ENCODE assay signal across 17 cellular contexts in genomic region chr19:41424335-41425173, GRCh38. TPM values are rescaled to one million over a fixed set of nuclear protein-coding genes. Genes with fewer than 3 reads are reported as not detected.
DNase-seq lines count a peak whose midpoint lies in the region; ATAC-seq and TF ChIP-seq lines count a peak whose summit lies in the region.
"Had no signal": no experiment of that assay in that cellular context is flagged by ENCODE, and none has a peak within 500 bp of the region (broad histone marks: within the 10 kb centered on the region; RNA-seq: fewer than 3 reads in every experiment).

No MANE protein-coding gene starts in this region.

- H3K9me3 Mint-ChIP-seq in natural killer cell treated with Interleukin-12 subunit alpha and Interleukin-12 subunit beta and Interleukin-15 and Interleukin-18, amount 100 ng/mL, for 72 hours = no peaks in the 10 kb centered on the region
- H3K9me3 Mint-ChIP-seq in natural killer cell = no peaks in the 10 kb centered on the region
- H3K9me3 Mint-ChIP-seq: activated T-helper 17 cell treated with anti-CD3 and anti-CD28 coated beads, Interleukin-2, amount 50 U/mL, for 72 hours; naive B cell had no signal

- TF ChIP-seq CTCF in natural killer cell (IDR thresholded peaks at IDR 0.05) (no peak), lower lobe of right lung (IDR thresholded peaks at IDR 0.05) (no peak)

- H3K27me3 ChIP-seq in lower lobe of right lung (ENCODE audit: low read depth) = no peaks in the 10 kb centered on the region

- intact Hi-C loops in natural killer cell (cut with micrococcal nuclease) (no loop called here), lower lobe of right lung (cut with DNase I) (no loop called here)

- peaks cover 19 to 28% of the 10 kb centered on the region in 2 donors for H3K4me1 Mint-ChIP-seq in natural killer cell treated with Interleukin-12 subunit alpha and Interleukin-12 subunit beta and Interleukin-15 and Interleukin-18, amount 100 ng/mL, for 72 hours (ENCODE audit: low read depth in 2 of 2)
- H3K4me1 Mint-ChIP-seq in natural killer cell = peaks cover 10 to 33% of the 10 kb centered on the region in 2 donors

- H3K36me3 ChIP-seq in lower lobe of right lung = peaks cover 64% of the 10 kb centered on the region

- ATAC-seq in natural killer cell treated with Interleukin-12 subunit alpha and Interleukin-12 subunit beta and Interleukin-15 and Interleukin-18, amount 100 ng/mL, for 72 hours = no peak
- no peak for ATAC-seq in natural killer cell
- ATAC-seq in lower lobe of right lung = peak; percentile 2 to 15
- no peak for ATAC-seq in HG02588 (IDR thresholded peaks at IDR 0.05; ENCODE audit: unreplicated experiment)
- ATAC-seq: activated T-helper 17 cell treated with anti-CD3 and anti-CD28 coated beads, Interleukin-2, amount 50 U/mL, for 72 hours; left lobe of liver; psoas muscle had no signal

- H3K27me3 Mint-ChIP-seq in natural killer cell treated with Interleukin-12 subunit alpha and Interleukin-12 subunit beta and Interleukin-15 and Interleukin-18, amount 100 ng/mL, for 72 hours = no peaks in the 10 kb centered on the region
- H3K27me3 Mint-ChIP-seq in natural killer cell (ENCODE audit: low read depth in 2 of 2) = no peaks in the 10 kb centered on the region
- H3K27me3 Mint-ChIP-seq: activated T-helper 17 cell treated with anti-CD3 and anti-CD28 coated beads, Interleukin-2, amount 50 U/mL, for 72 hours; naive B cell had no signal

- peak overlapping the region in 1 of 2 donors; percentile 61 for H3K27ac Mint-ChIP-seq in natural killer cell treated with Interleukin-12 subunit alpha and Interleukin-12 subunit beta and Interleukin-15 and Interleukin-18, amount 100 ng/mL, for 72 hours
- H3K27ac Mint-ChIP-seq in natural killer cell = peak overlapping the region in 1 of 2 donors; percentile 16
- H3K27ac Mint-ChIP-seq: activated T-helper 17 cell treated with anti-CD3 and anti-CD28 coated beads, Interleukin-2, amount 50 U/mL, for 72 hours; naive B cell had no signal

- peak overlapping the region; percentile 88 for H3K27ac ChIP-seq in lower lobe of right lung
- H3K27ac ChIP-seq: psoas muscle had no signal

- peaks cover 77% of the 10 kb centered on the region for H3K4me1 ChIP-seq in lower lobe of right lung
- H3K4me1 ChIP-seq: psoas muscle had no signal

- peak overlapping the region; percentile 70 for H3K4me3 ChIP-seq in lower lobe of right lung
- H3K4me3 ChIP-seq: psoas muscle had no signal

- H3K4me3 Mint-ChIP-seq in natural killer cell treated with Interleukin-12 subunit alpha and Interleukin-12 subunit beta and Interleukin-15 and Interleukin-18, amount 100 ng/mL, for 72 hours = peak overlapping the region; percentile 34
- H3K4me3 Mint-ChIP-seq in natural killer cell = no peak overlapping the region
- H3K4me3 Mint-ChIP-seq: activated T-helper 17 cell treated with anti-CD3 and anti-CD28 coated beads, Interleukin-2, amount 50 U/mL, for 72 hours; naive B cell had no signal

- DNase-seq in natural killer cell treated with Interleukin-12 subunit alpha and Interleukin-12 subunit beta and Interleukin-15 and Interleukin-18, amount 100 ng/mL, for 72 hours (ENCODE audit: low spot score) = no peak
- no peak for DNase-seq in natural killer cell
- DNase-seq in SKM-1 treated with dmso at 0.1 percent for 144 hours (lab: John Stamatoyannopoulos, UW; ENCODE audit: unreplicated experiment) = peak; percentile 29
- DNase-seq in lower lobe of right lung = peak; percentile 74
- no peak for DNase-seq in amygdala (lab: John Stamatoyannopoulos, UW)
- DNase-seq in stimulated activated CD4-positive, alpha-beta T cell treated with anti-CD3 and anti-CD28 coated beads, Interleukin-15, amount 100 ng/mL, for 24 hours = no peak
- DNase-seq in activated naive CD4-positive, alpha-beta T cell (lab: John Stamatoyannopoulos, UW) = no peak
- DNase-seq: amniotic stem cell; H7; Kasumi-1; naive B cell; psoas muscle; stimulated activated CD4-positive, alpha-beta T cell treated with anti-CD3 and anti-CD28 coated beads, Interleukin-12 subunit alpha, Interleukin-12 subunit beta, amount 100 ng/mL, for 4 hours had no signal

- no peaks in the 10 kb centered on the region for H3K36me3 Mint-ChIP-seq in natural killer cell treated with Interleukin-12 subunit alpha and Interleukin-12 subunit beta and Interleukin-15 and Interleukin-18, amount 100 ng/mL, for 72 hours
- H3K36me3 Mint-ChIP-seq in natural killer cell = no peaks in the 10 kb centered on the region

- H3K9me3 ChIP-seq in lower lobe of right lung = no peaks in the 10 kb centered on the region
- H3K9me3 ChIP-seq: psoas muscle had no signal

RNA-seq across cellular contexts. Expression of gene B3GNT8, which starts 2.6 kb away (rescaled TPM):
- 1 to 10 TPM in 1 of 2 donors, under 1 TPM in 1; 0.78 to 3.0 TPM for total RNA-seq in natural killer cell treated with Interleukin-12 subunit alpha and Interleukin-12 subunit beta and Interleukin-15 and Interleukin-18, amount 100 ng/mL, for 72 hours
- total RNA-seq in natural killer cell (1 to 10 TPM; 1.5 to 2.5 (median 2.1) TPM), lower lobe of right lung (22.5 TPM)

RNA-seq across cellular contexts. Expression of gene DMAC2, which starts 15.2 kb away (rescaled TPM):
- 10 to 100 TPM; 58.3 to 58.7 TPM for total RNA-seq in natural killer cell treated with Interleukin-12 subunit alpha and Interleukin-12 subunit beta and Interleukin-15 and Interleukin-18, amount 100 ng/mL, for 72 hours
- total RNA-seq in natural killer cell (10 to 100 TPM; 25.4 to 32.5 (median 29.5) TPM), lower lobe of right lung (57.7 TPM)

RNA-seq across cellular contexts. Expression of gene ERICH4, which starts 18.4 kb away (rescaled TPM):
- not detected for total RNA-seq in natural killer cell treated with Interleukin-12 subunit alpha and Interleukin-12 subunit beta and Interleukin-15 and Interleukin-18, amount 100 ng/mL, for 72 hours
- total RNA-seq in natural killer cell = not detected
- total RNA-seq in lower lobe of right lung = not detected
- total RNA-seq: activated T-helper 17 cell treated with anti-CD3 and anti-CD28 coated beads, Interleukin-2, amount 50 U/mL, for 72 hours; frontal cortex; H7; left lobe of liver; psoas muscle had no signal

RNA-seq across cellular contexts. Expression of gene BCKDHA, which starts 26.9 kb away (rescaled TPM):
- total RNA-seq in natural killer cell treated with Interleukin-12 subunit alpha and Interleukin-12 subunit beta and Interleukin-15 and Interleukin-18, amount 100 ng/mL, for 72 hours = 10 to 100 TPM; 10.9 to 13.7 TPM
- total RNA-seq in natural killer cell = 10 to 100 TPM; 26.5 to 29.0 (median 28.3) TPM
- total RNA-seq in lower lobe of right lung = 13.4 TPM

RNA-seq across cellular contexts. Expression of gene EXOSC5, which starts 27.4 kb away (rescaled TPM):
- total RNA-seq in natural killer cell treated with Interleukin-12 subunit alpha and Interleukin-12 subunit beta and Interleukin-15 and Interleukin-18, amount 100 ng/mL, for 72 hours = 10 to 100 TPM; 31.5 to 56.6 TPM
- total RNA-seq in natural killer cell = 10 to 100 TPM in 1 of 3 donors, 1 to 10 TPM in 2; 9.0 to 11.6 (median 9.5) TPM
- total RNA-seq in lower lobe of right lung = 13.2 TPM

Comparison
In these comparisons a context has a peak if more than half of its experiments do, and no peak if none do; other contexts are left out.
1. ATAC-seq: peak in lower lobe of right lung (2 of 2); none in natural killer cell treated with Interleukin-12 subunit alpha and Interleukin-12 subunit beta and Interleukin-15 and Interleukin-18, amount 100 ng/mL, for 72 hours (0 of 2), natural killer cell (0 of 3) and HG02588 (single experiment).
2. DNase-seq: peak in SKM-1 treated with dmso at 0.1 percent for 144 hours (single experiment) and lower lobe of right lung (single experiment); none in natural killer cell treated with Interleukin-12 subunit alpha and Interleukin-12 subunit beta and Interleukin-15 and Interleukin-18, amount 100 ng/mL, for 72 hours (single experiment), natural killer cell (single experiment), amygdala (0 of 56), stimulated activated CD4-positive, alpha-beta T cell treated with anti-CD3 and anti-CD28 coated beads, Interleukin-15, amount 100 ng/mL, for 24 hours (single experiment) and activated naive CD4-positive, alpha-beta T cell (0 of 4).